Comparison of ENCODE assay signal across 8 cellular contexts in the genomic region with DNA sequence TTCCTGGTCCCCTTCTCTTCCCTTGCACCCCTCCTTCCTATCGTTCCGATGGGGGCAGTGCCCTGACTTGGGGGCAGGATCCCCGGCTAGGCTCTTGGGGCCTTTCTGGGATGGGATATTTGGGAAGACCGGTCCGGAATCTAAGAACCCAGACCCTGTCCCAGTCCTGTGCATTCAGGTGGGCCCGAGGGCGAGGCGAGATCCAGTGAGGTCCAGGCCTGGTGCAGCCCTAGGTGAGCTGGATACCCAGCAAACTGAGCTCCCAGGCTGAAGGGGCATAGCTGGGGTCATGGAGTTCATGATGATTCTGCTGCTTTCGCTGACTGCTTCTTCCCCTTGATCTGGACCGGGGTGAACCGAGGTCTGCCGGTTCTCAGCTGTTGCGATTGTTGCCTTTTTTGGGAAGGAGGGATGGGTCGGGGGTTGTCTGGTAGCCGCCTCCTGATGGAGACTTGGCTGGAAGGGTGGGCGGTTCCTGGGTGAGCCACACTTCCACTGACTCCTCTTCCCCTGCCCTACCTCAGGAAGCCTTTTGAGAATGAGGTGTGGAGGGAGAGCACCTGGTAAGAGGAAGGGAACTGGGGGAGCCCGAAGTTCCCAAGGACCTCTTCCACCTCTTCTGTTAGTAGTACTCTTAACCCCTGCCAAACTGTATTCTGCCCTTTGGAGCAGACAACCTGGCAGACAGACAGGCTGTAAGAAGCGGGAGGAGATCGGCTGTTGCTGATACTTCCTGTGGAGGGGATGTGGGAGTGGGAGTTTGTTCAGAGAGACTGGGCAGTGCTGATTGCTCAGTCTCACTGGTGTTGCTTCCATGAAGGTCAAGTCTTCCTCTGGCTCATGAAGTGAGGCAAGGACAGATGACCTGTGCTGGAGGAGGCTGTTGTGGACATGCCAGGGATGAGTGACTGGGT. TPM values are rescaled to one million over a fixed set of nuclear protein-coding genes. Genes with fewer than 3 reads are reported as not detected.
DNase-seq lines count a peak whose midpoint lies in the region; ATAC-seq and TF ChIP-seq lines count a peak whose summit lies in the region.

No MANE protein-coding gene starts in this region.

- H3K4me2 ChIP-seq in BLaER1 treated with 17β-estradiol and CSF1 and Interleukin-3, amounts not matched to agents 10 nM and 100 nM = peak overlapping the region; percentile 87 to 99 (median 97)

- H3K36me3 ChIP-seq in BLaER1 treated with 17β-estradiol and CSF1 and Interleukin-3, amounts not matched to agents 10 nM and 100 nM = peaks cover 26 to 42% (median 38%) of the 10 kb centered on the region in 11 experiments

- peak overlapping the region; percentile 88 to 99 (median 92) for H3K4me3 ChIP-seq in BLaER1 treated with 17β-estradiol and CSF1 and Interleukin-3, amounts not matched to agents 10 nM and 100 nM

- TF ChIP-seq CTCF in VCaP (conservative IDR thresholded peaks at IDR 0.05) (no peak), foreskin keratinocyte (conservative IDR thresholded peaks at IDR 0.05) (no peak)

- no peaks in the 10 kb centered on the region for H3K27me3 ChIP-seq in BLaER1 treated with 17β-estradiol and CSF1 and Interleukin-3, amounts not matched to agents 10 nM and 100 nM
- H3K27me3 ChIP-seq in foreskin keratinocyte = no peaks in the 10 kb centered on the region

- H3K9me3 ChIP-seq in BLaER1 treated with 17β-estradiol and CSF1 and Interleukin-3, amounts not matched to agents 10 nM and 100 nM (replicated peaks in 1 of 11) = no peaks in the 10 kb centered on the region

- ATAC-seq in GM21825 (IDR thresholded peaks at IDR 0.05; ENCODE audit: unreplicated experiment) (peak; percentile 1), foreskin keratinocyte (no peak), GM21619 (IDR thresholded peaks at IDR 0.05; ENCODE audit: unreplicated experiment) (no peak)

- H3K27ac ChIP-seq in BLaER1 treated with 17β-estradiol and CSF1 and Interleukin-3, amounts not matched to agents 10 nM and 100 nM = peak overlapping the region; percentile 85 to 98 (median 95)
- H3K27ac ChIP-seq in VCaP (peak overlapping the region; percentile 91), foreskin keratinocyte (peak overlapping the region; percentile 60)

- H3K9ac ChIP-seq in BLaER1 treated with 17β-estradiol and CSF1 and Interleukin-3, amounts not matched to agents 10 nM and 100 nM = peak overlapping the region; percentile 93 to 99 (median 97)

- H3K4me1 ChIP-seq in BLaER1 treated with 17β-estradiol and CSF1 and Interleukin-3, amounts not matched to agents 10 nM and 100 nM = peaks cover 29 to 53% (median 50%) of the 10 kb centered on the region in 10 experiments
- peaks cover 16% of the 10 kb centered on the region for H3K4me1 ChIP-seq in foreskin keratinocyte

- H4K20me1 ChIP-seq in BLaER1 treated with 17β-estradiol and CSF1 and Interleukin-3, amounts not matched to agents 10 nM and 100 nM = peaks cover 0 to 58% (median 50%) of the 10 kb centered on the region in 11 experiments; a peak in 20 of 22 replicates

- DNase-seq in foreskin keratinocyte (peak in 1 of 2 donors; percentile 38), retina (peak; percentile 3), NCI-H2107 (lab: John Stamatoyannopoulos, UW) (no peak), NCI-H524 (lab: John Stamatoyannopoulos, UW) (no peak)

RNA-seq across cellular contexts. Expression of a gene that starts 1.0 kb away (rescaled TPM):
- 127 and 152 TPM in 2 replicates for total RNA-seq in foreskin keratinocyte
- polyA plus RNA-seq in foreskin keratinocyte = 74.0 and 81.3 TPM in 2 replicates

RNA-seq across cellular contexts. Expression of a gene that starts 1.2 kb away (rescaled TPM):
- 13.2 and 16.2 TPM in 2 replicates for total RNA-seq in foreskin keratinocyte
- polyA plus RNA-seq in foreskin keratinocyte = 13.0 and 16.4 TPM in 2 replicates

RNA-seq across cellular contexts. Expression of a gene that starts 37.8 kb away (rescaled TPM):
- 8.2 and 12.9 TPM in 2 replicates for total RNA-seq in foreskin keratinocyte
- polyA plus RNA-seq in foreskin keratinocyte = 11.6 and 19.9 TPM in 2 replicates

RNA-seq across cellular contexts. Expression of a gene that starts 53.3 kb away (rescaled TPM):
- total RNA-seq in foreskin keratinocyte = 32.0 and 35.9 TPM in 2 replicates
- polyA plus RNA-seq in foreskin keratinocyte = 58.9 and 61.1 TPM in 2 replicates
